Comparison of ENCODE assay signal across 8 cellular contexts in the genomic region with DNA sequence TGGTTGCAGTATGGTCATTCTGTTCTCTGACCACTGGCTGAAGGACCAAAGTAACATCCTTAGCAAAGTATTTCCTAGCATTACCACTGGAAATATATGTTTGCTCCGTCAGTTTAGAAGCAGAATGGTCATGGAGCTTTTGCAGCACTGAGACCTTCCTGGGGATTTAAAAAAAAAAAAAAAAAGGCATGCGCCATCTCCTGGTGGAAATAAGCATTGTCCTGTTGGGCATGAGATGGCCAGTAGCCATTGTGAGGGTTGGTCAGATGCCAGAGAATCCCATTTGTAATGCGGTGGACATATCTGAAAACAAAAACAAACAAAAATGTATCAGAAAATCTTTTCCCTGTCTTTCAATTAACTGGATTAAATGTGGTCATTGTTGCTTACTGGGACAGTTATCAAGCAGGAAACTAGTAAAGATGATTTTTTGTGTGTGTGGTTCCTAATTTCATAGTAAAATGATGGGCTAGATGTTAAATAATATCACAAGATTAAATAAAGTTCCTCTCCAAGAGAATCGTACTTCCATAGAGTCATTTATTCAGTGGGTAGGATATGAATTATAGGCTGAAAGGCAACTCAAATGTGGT.
A peak's percentile ranks its signal among the peaks of the same experiment; 100 is the strongest.
DNase-seq lines count a peak whose midpoint lies in the region; ATAC-seq and TF ChIP-seq lines count a peak whose summit lies in the region.

No MANE protein-coding gene starts in this region.

- no peak overlapping the region for H3K4me3 ChIP-seq in HEK293 (ENCODE audit: low read depth, low read length)
- no peak overlapping the region for H3K4me3 ChIP-seq in RWPE2 (ENCODE audit: severe bottlenecking)
- H3K4me3 ChIP-seq in esophagus squamous epithelium: no peak overlapping the region
- H3K4me3 ChIP-seq in neuronal stem cell (ENCODE audit: low read length in 2 of 2): no peak overlapping the region

- H3K27ac ChIP-seq in HEK293 (ENCODE audit: extremely low read depth, low read depth, low read length) (no peak overlapping the region), RWPE2 (ENCODE audit: poor library complexity, severe bottlenecking) (no peak overlapping the region), esophagus squamous epithelium (peak overlapping the region in 1 of 4 donors; percentile 3), neuronal stem cell (replicated peaks; ENCODE audit: low read length) (no peak overlapping the region)

- H4K91ac ChIP-seq in neuronal stem cell (ENCODE audit: low read depth, low read length, poor library complexity): no peak overlapping the region

- no peak overlapping the region for H3K14ac ChIP-seq in neuronal stem cell (ENCODE audit: low read length)

- DNase-seq in D341Med (ENCODE audit: low spot score): peak; percentile 62
- DNase-seq in RWPE2 (ENCODE audit: low spot score): no peak
- DNase-seq in esophagus squamous epithelium (lab: John Stamatoyannopoulos, UW): no peak
- DNase-seq in neuronal stem cell (ENCODE audit: low spot score): peak; percentile 49
- DNase-seq in stimulated activated effector memory CD8-positive, alpha-beta T cell treated with anti-CD3 and anti-CD28 coated beads, Interleukin-12 subunit alpha, Interleukin-12 subunit beta, amount 100 ng/mL, for 72 hours (ENCODE audit: low spot score in 2 of 2): no peak

- H2BK5ac ChIP-seq in neuronal stem cell (ENCODE audit: low read length): no peak overlapping the region

- no peak overlapping the region for H3K4me2 ChIP-seq in neuronal stem cell (ENCODE audit: insufficient read depth, low read length, poor library complexity, severe bottlenecking)

- H3K4ac ChIP-seq in neuronal stem cell (ENCODE audit: low read length): no peak overlapping the region

- H3K4me1 ChIP-seq in HEK293 (ENCODE audit: control insufficient read depth, insufficient read depth, low read length) (no peaks in the 10 kb centered on the region), RWPE2 (ENCODE audit: insufficient read depth, poor library complexity, severe bottlenecking) (peaks cover 8% of the 10 kb centered on the region), esophagus squamous epithelium (peaks cover 0 to 22% (median 12%) of the 10 kb centered on the region in 3 donors), neuronal stem cell (ENCODE audit: control insufficient read depth in 2 of 2, insufficient read depth in 1 of 2, low read depth in 1 of 2, low read length in 2 of 2) (no peaks in the 10 kb centered on the region)

- CTCF ChIA-PET in HEK293 (lab: Yijun Ruan, JAX): interaction anchor here (0.6 to 1.5 kb wide), 12 partner anchors 13 to 843 kb away, joined by 3 to 6 read pairs (median 3); no protein-coding TSS in a partner anchor

- H3K9me3 ChIP-seq in HEK293 (ENCODE audit: control insufficient read depth, insufficient read depth, low read depth, low read length): no peaks in the 10 kb centered on the region
- no peaks in the 10 kb centered on the region for H3K9me3 ChIP-seq in RWPE2 (ENCODE audit: severe bottlenecking)
- H3K9me3 ChIP-seq in esophagus squamous epithelium: no peaks in the 10 kb centered on the region
- peaks cover 0 to 15% of the 10 kb centered on the region in 2 donors for H3K9me3 ChIP-seq in neuronal stem cell (replicated peaks in 1 of 2; ENCODE audit: control insufficient read depth in 2 of 2, insufficient read depth in 1 of 2, low read depth in 1 of 2, low read length in 2 of 2)

- POLR2A ChIA-PET in HEK293 (lab: Yijun Ruan, JAX): no interaction called here

- peaks cover 2% of the 10 kb centered on the region for H3K79me1 ChIP-seq in neuronal stem cell (ENCODE audit: low read depth, low read length)

- H3K18ac ChIP-seq in neuronal stem cell (ENCODE audit: low read length): no peak overlapping the region

- TF ChIP-seq CTCF in HEK293 (tag by site-specific recombination; IDR thresholded peaks at IDR 0.05) (peak; percentile 31; the same call in 1 of the 2 replicates), RWPE2 (IDR thresholded peaks at IDR 0.05; ENCODE audit: poor library complexity, severe bottlenecking) (peak; percentile 89), esophagus squamous epithelium (IDR thresholded peaks at IDR 0.05) (peak in 5 of 6 experiments; percentile 57 to 66 (median 65))

- H3K4me1 Mint-ChIP-seq in stimulated activated effector memory CD8-positive, alpha-beta T cell treated with anti-CD3 and anti-CD28 coated beads, Interleukin-12 subunit alpha, Interleukin-12 subunit beta, amount 100 ng/mL, for 72 hours: no peaks in the 10 kb centered on the region

- H3K27me3 ChIP-seq in RWPE2 (ENCODE audit: insufficient read depth, poor library complexity, severe bottlenecking): no peaks in the 10 kb centered on the region
- no peaks in the 10 kb centered on the region for H3K27me3 ChIP-seq in esophagus squamous epithelium
- H3K27me3 ChIP-seq in neuronal stem cell (ENCODE audit: control insufficient read depth in 3 of 3, insufficient read depth in 3 of 3, low read depth in 1 of 3, low read length in 3 of 3): no peaks in the 10 kb centered on the region

- H3K36me3 Mint-ChIP-seq in stimulated activated effector memory CD8-positive, alpha-beta T cell treated with anti-CD3 and anti-CD28 coated beads, Interleukin-12 subunit alpha, Interleukin-12 subunit beta, amount 100 ng/mL, for 72 hours: no peaks in the 10 kb centered on the region

- 27 to 33% methylated on average over 4 of the region's 4 CpGs for WGBS in esophagus squamous epithelium, 2 donors
- WGBS in neuronal stem cell (ENCODE audit: extremely low coverage in 2 of 2, insufficient read length in 2 of 2, insufficient replicate concordance in 1 of 2), 2 donors: no CpG with 5 or more reads among the region's 4 CpGs

- H2AK5ac ChIP-seq in neuronal stem cell (ENCODE audit: low read depth, low read length): no peak overlapping the region

- H3K36me3 ChIP-seq in HEK293 (ENCODE audit: control insufficient read depth in 2 of 2, insufficient read depth in 1 of 2, low read length in 2 of 2) (peaks cover 0 to 63% of the 10 kb centered on the region in 2 experiments; a peak in 1 of 3 replicates), RWPE2 (ENCODE audit: low read depth) (peaks cover 64% of the 10 kb centered on the region), esophagus squamous epithelium (peaks cover 0 to 42% (median 0%) of the 10 kb centered on the region in 3 donors), neuronal stem cell (replicated peaks in 1 of 2; ENCODE audit: control insufficient read depth in 2 of 2, insufficient read depth in 2 of 2, low read length in 2 of 2) (peaks cover 42 to 99% of the 10 kb centered on the region in 2 donors)

- no peak overlapping the region for H2BK120ac ChIP-seq in neuronal stem cell (ENCODE audit: low read depth, low read length)

- H3K23ac ChIP-seq in neuronal stem cell (ENCODE audit: low read depth, low read length, poor library complexity): no peak overlapping the region

- intact Hi-C loops in esophagus squamous epithelium (cut with DNase I): no loop called here

- no peak for TF ChIP-seq POLR2A in esophagus squamous epithelium (IDR thresholded peaks at IDR 0.05)

- H3K9ac ChIP-seq in neuronal stem cell (ENCODE audit: low read depth, low read length, poor library complexity): no peak overlapping the region

- H4K8ac ChIP-seq in neuronal stem cell (ENCODE audit: low read depth, low read length): no peak overlapping the region

- H2BK15ac ChIP-seq in neuronal stem cell (ENCODE audit: low read length): no peak overlapping the region

- H3K27ac Mint-ChIP-seq in stimulated activated effector memory CD8-positive, alpha-beta T cell treated with anti-CD3 and anti-CD28 coated beads, Interleukin-12 subunit alpha, Interleukin-12 subunit beta, amount 100 ng/mL, for 72 hours: no peak overlapping the region

- H2AFZ ChIP-seq in neuronal stem cell (ENCODE audit: low read length): no peak overlapping the region

- ATAC-seq in RWPE2 (ENCODE audit: low read depth) (no peak), HG03196 (IDR thresholded peaks at IDR 0.05; ENCODE audit: unreplicated experiment) (no peak)
- no peak for ATAC-seq in stimulated activated effector memory CD8-positive, alpha-beta T cell treated with anti-CD3 and anti-CD28 coated beads, Interleukin-12 subunit alpha, Interleukin-12 subunit beta, amount 100 ng/mL, for 72 hours
- ATAC-seq in activated CD4-positive, CD25-positive, alpha-beta regulatory T cell treated with anti-CD3 and anti-CD28 coated beads, Interleukin-2, amount 50 U/mL, for 24 hours: no peak

- no peak overlapping the region for H2BK12ac ChIP-seq in neuronal stem cell (ENCODE audit: low read length)

- H3K4me3 Mint-ChIP-seq in stimulated activated effector memory CD8-positive, alpha-beta T cell treated with anti-CD3 and anti-CD28 coated beads, Interleukin-12 subunit alpha, Interleukin-12 subunit beta, amount 100 ng/mL, for 72 hours: no peak overlapping the region

- H3K9me3 Mint-ChIP-seq in stimulated activated effector memory CD8-positive, alpha-beta T cell treated with anti-CD3 and anti-CD28 coated beads, Interleukin-12 subunit alpha, Interleukin-12 subunit beta, amount 100 ng/mL, for 72 hours: no peaks in the 10 kb centered on the region

TF ChIP-seq in HEK293, 187 proteins besides CTCF, POLR2A, EP300 and RAD21 (continues in another document):
- TF ChIP-seq ZNF629 (tag by site-specific recombination; IDR thresholded peaks at IDR 0.05) (no peak), ZNF433 (tag by site-specific recombination; IDR thresholded peaks at IDR 0.05; ENCODE audit: low read depth) (no peak), ZFP37 (tag by site-specific recombination; IDR thresholded peaks at IDR 0.05) (no peak), SP3 (tag by site-specific recombination; IDR thresholded peaks at IDR 0.05) (no peak), YY1 (tag by site-specific recombination; IDR thresholded peaks at IDR 0.05) (0 out of 2 replicates have a peak, but pooled peaks have one; percentile 41), ZNF654 (tag by site-specific recombination; IDR thresholded peaks at IDR 0.05; ENCODE audit: low read depth) (peak; percentile 34), ZNF302 (tag by site-specific recombination; IDR thresholded peaks at IDR 0.05; ENCODE audit: low read depth) (no peak), KLF1 (tag by site-specific recombination; IDR thresholded peaks at IDR 0.05) (no peak), ZNF791 (tag by site-specific recombination; IDR thresholded peaks at IDR 0.05) (no peak), HOXA7 (CRISPR knock-in tag; IDR thresholded peaks at IDR 0.05; ENCODE audit: borderline replicate concordance) (no peak)
- TF ChIP-seq, protein P1, sequence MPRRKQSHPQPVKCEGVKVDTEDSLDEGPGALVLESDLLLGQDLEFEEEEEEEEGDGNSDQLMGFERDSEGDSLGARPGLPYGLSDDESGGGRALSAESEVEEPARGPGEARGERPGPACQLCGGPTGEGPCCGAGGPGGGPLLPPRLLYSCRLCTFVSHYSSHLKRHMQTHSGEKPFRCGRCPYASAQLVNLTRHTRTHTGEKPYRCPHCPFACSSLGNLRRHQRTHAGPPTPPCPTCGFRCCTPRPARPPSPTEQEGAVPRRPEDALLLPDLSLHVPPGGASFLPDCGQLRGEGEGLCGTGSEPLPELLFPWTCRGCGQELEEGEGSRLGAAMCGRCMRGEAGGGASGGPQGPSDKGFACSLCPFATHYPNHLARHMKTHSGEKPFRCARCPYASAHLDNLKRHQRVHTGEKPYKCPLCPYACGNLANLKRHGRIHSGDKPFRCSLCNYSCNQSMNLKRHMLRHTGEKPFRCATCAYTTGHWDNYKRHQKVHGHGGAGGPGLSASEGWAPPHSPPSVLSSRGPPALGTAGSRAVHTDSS (tag by site-specific recombination; IDR thresholded peaks at IDR 0.05): no peak

Comparison
In these comparisons a context has a peak if more than half of its experiments do, and no peak if none do; other contexts are left out.
1. DNase-seq: peak in D341Med (single experiment) and neuronal stem cell (single experiment); none in RWPE2 (single experiment), esophagus squamous epithelium (single experiment) and stimulated activated effector memory CD8-positive, alpha-beta T cell treated with anti-CD3 and anti-CD28 coated beads, Interleukin-12 subunit alpha, Interleukin-12 subunit beta, amount 100 ng/mL, for 72 hours (0 of 2).
2. CTCF ChIP-seq: peak in every context shown above with its lines; median percentile 89 in RWPE2; 65 in esophagus squamous epithelium; 31 in HEK293.